14 cellular contexts compared by ENCODE assay signal in genomic region chr5:136006767-136007251, GRCh38. TPM values are rescaled to one million over a fixed set of nuclear protein-coding genes. Genes with fewer than 3 reads are reported as not detected.
A peak's percentile ranks its signal among the peaks of the same experiment; 100 is the strongest.
DNase-seq lines count a peak whose midpoint lies in the region; ATAC-seq and TF ChIP-seq lines count a peak whose summit lies in the region.
"Had no signal": no experiment of that assay in that cellular context is flagged by ENCODE, and none has a peak within 500 bp of the region (broad histone marks: within the 10 kb centered on the region; RNA-seq: fewer than 3 reads in every experiment).

No MANE protein-coding gene starts in this region.

- BruUV-seq in PC-3 (replicated peaks; lab: Mats Ljungman, UMichigan): no TSS peak

- H2AFZ ChIP-seq in PC-3 (ENCODE audit: low read length): no peak overlapping the region; the same call in 1 of the 2 replicates

- DNase-seq in AG09319 (ENCODE audit: extremely low read depth, low read depth): peak; percentile 50
- peak; percentile 85 for DNase-seq in PC-3
- DNase-seq in endodermal cell: peak; percentile 39
- DNase-seq in UCSD-AML1 (lab: John Stamatoyannopoulos, UW; ENCODE audit: unreplicated experiment): no peak
- no peak for DNase-seq in NCI-H1436 (lab: John Stamatoyannopoulos, UW)
- DNase-seq: activated T-cell treated with anti-CD3 and anti-CD28 coated beads, Interleukin-2, amount 50 U/mL, for 1 hour; body of pancreas; NCI-H2029; Peyer's patch; WERI-Rb-1 had no signal

- no peaks in the 10 kb centered on the region for H3K9me3 Mint-ChIP-seq in endodermal cell
- no peaks in the 10 kb centered on the region for H3K9me3 Mint-ChIP-seq in nephron

- H3K27ac ChIP-seq in PC-3 (ENCODE audit: low read length) (peak overlapping the region; percentile 47), endodermal cell (ENCODE audit: low read depth, low read length) (no peak overlapping the region)
- H3K27ac ChIP-seq: body of pancreas, WERI-Rb-1 had no signal

- no peak for TF ChIP-seq CTCF in AG09319 (IDR thresholded peaks at IDR 0.05; ENCODE audit: low read depth, low read length)
- no peak for TF ChIP-seq CTCF in PC-3 (conservative IDR thresholded peaks at IDR 0.05; ENCODE audit: low read depth, low read length)
- TF ChIP-seq CTCF in endodermal cell (conservative IDR thresholded peaks at IDR 0.05): no peak
- no peak for TF ChIP-seq CTCF in nephron (IDR thresholded peaks at IDR 0.05; ENCODE audit: unreplicated experiment in 3 of 3)

- H3K4me3 ChIP-seq in PC-3 (ENCODE audit: low read length): no peak overlapping the region
- H3K4me3 ChIP-seq in endodermal cell (ENCODE audit: low read length): no peak overlapping the region
- H3K4me3 ChIP-seq: body of pancreas, Peyer's patch had no signal

- H3K27me3 Mint-ChIP-seq in endodermal cell (ENCODE audit: insufficient read depth) (peaks cover 4% of the 10 kb centered on the region), nephron (ENCODE audit: low read depth) (no peaks in the 10 kb centered on the region)

- no peaks in the 10 kb centered on the region for H3F3A ChIP-seq in PC-3 (ENCODE audit: low read length, unreplicated experiment)

- H3K27me3 ChIP-seq in PC-3 (ENCODE audit: low read length): no peaks in the 10 kb centered on the region
- no peaks in the 10 kb centered on the region for H3K27me3 ChIP-seq in endodermal cell (ENCODE audit: control insufficient read depth, insufficient read depth, low read length, poor library complexity, severe bottlenecking)
- H3K27me3 ChIP-seq: body of pancreas, Peyer's patch had no signal

- H3K4me3 Mint-ChIP-seq in endodermal cell (no peak overlapping the region), nephron (no peak overlapping the region)

- no peaks in the 10 kb centered on the region for H4K20me1 ChIP-seq in PC-3 (ENCODE audit: low read length)

- WGBS in endodermal cell (ENCODE audit: insufficient coverage in 1 of 2, insufficient read length in 1 of 2), 2 experiments: 88% methylated on average over 5 to 7 of the region's 7 CpGs

- H3K79me2 ChIP-seq in PC-3 (ENCODE audit: low read length): no peaks in the 10 kb centered on the region

- H3K27ac Mint-ChIP-seq in endodermal cell: no peak overlapping the region
- H3K27ac Mint-ChIP-seq in nephron: peak overlapping the region; percentile 31 to 85 (median 54)

- CTCF ChIA-PET in PC-3 (lab: Charles Lee): no interaction called here

- ATAC-seq in PC-3 (peak; percentile 72), GM19351 (IDR thresholded peaks at IDR 0.05; ENCODE audit: unreplicated experiment) (no peak), HG03571 (IDR thresholded peaks at IDR 0.05; ENCODE audit: unreplicated experiment) (no peak)
- ATAC-seq: body of pancreas had no signal

- POLR2A ChIA-PET in PC-3 (lab: Charles Lee; ENCODE audit: unreplicated experiment): no interaction called here

- H3K4me1 Mint-ChIP-seq in endodermal cell: no peaks in the 10 kb centered on the region
- H3K4me1 Mint-ChIP-seq in nephron: peaks cover 71% of the 10 kb centered on the region

- H3K4me1 ChIP-seq in PC-3 (ENCODE audit: insufficient read depth, low read length) (peaks cover 30% of the 10 kb centered on the region), endodermal cell (ENCODE audit: control insufficient read depth, insufficient read depth, low read length) (no peaks in the 10 kb centered on the region)
- H3K4me1 ChIP-seq: body of pancreas had no signal

- H3K9me2 ChIP-seq in PC-3 (replicated peaks; ENCODE audit: low read length): no peaks in the 10 kb centered on the region

- H3K9ac ChIP-seq in PC-3 (ENCODE audit: low read length): no peak overlapping the region
- no peak overlapping the region for H3K9ac ChIP-seq in endodermal cell (ENCODE audit: extremely low read depth, low read length, poor library complexity, severe bottlenecking)

- H3K9me3 ChIP-seq in PC-3 (ENCODE audit: low read length) (no peaks in the 10 kb centered on the region), endodermal cell (ENCODE audit: control insufficient read depth, low read length) (no peaks in the 10 kb centered on the region)
- H3K9me3 ChIP-seq: body of pancreas, Peyer's patch had no signal

- H3K4me2 ChIP-seq in PC-3 (ENCODE audit: low read length): peak overlapping the region; percentile 9; the same call in 1 of the 2 replicates

- intact Hi-C loops in PC-3 (cut with micrococcal nuclease): no loop called here

- H3K36me3 ChIP-seq in PC-3 (ENCODE audit: low read depth, low read length): no peaks in the 10 kb centered on the region
- H3K36me3 ChIP-seq in endodermal cell (ENCODE audit: control insufficient read depth, insufficient read depth, low read length): no peaks in the 10 kb centered on the region
- H3K36me3 ChIP-seq: Peyer's patch, WERI-Rb-1 had no signal

- no peaks in the 10 kb centered on the region for H3K36me3 Mint-ChIP-seq in endodermal cell (ENCODE audit: low read depth)
- H3K36me3 Mint-ChIP-seq in nephron (ENCODE audit: low read depth): no peaks in the 10 kb centered on the region

RNA-seq across cellular contexts. Expression of gene TGFBI, which starts 22.0 kb away (rescaled TPM):
- total RNA-seq in PC-3 (2014; rRNA removed) (4.5 and 4.8 TPM in 2 replicates), endodermal cell (1 to 10 TPM; 2.8 to 4.9 TPM)
- polyA plus RNA-seq in endodermal cell (2013, experiment 1 of 2): 40.8 TPM
- polyA plus RNA-seq in endodermal cell (2013, experiment 2 of 2): 59.6 TPM

RNA-seq across cellular contexts. Expression of gene LECT2, which starts 52.0 kb away (rescaled TPM):
- total RNA-seq in PC-3 (2014; rRNA removed) (not detected in 2 replicates), endodermal cell (not detected)
- not detected for polyA plus RNA-seq in endodermal cell (2013, experiment 1 of 2)
- polyA plus RNA-seq in endodermal cell (2013, experiment 2 of 2): not detected
- total RNA-seq: body of pancreas, glomerular endothelial cell, Peyer's patch had no signal

Comparison
In these comparisons a context has a peak if more than half of its experiments do, and no peak if none do; other contexts are left out.
1. DNase-seq: peak in AG09319 (single experiment), PC-3 (single experiment) and endodermal cell (single experiment); none in UCSD-AML1 (single experiment) and NCI-H1436 (single experiment).